ENCODE assay signal across 8 cellular contexts in genomic region chr15:90191344-90191687, GRCh38. TPM values are rescaled to one million over a fixed set of nuclear protein-coding genes. Genes with fewer than 3 reads are reported as not detected.
DNase-seq lines count a peak whose midpoint lies in the region; ATAC-seq and TF ChIP-seq lines count a peak whose summit lies in the region.

No MANE protein-coding gene starts in this region.

- no peak for TF ChIP-seq POLR2A in adrenal gland (IDR thresholded peaks at IDR 0.05)

- no peak overlapping the region for H3K4me2 ChIP-seq in osteoblast (ENCODE audit: insufficient read depth, low read length)

- H4K20me1 ChIP-seq in osteoblast (ENCODE audit: insufficient read depth, low read length) = no peaks in the 10 kb centered on the region

- H2AFZ ChIP-seq in osteoblast (ENCODE audit: low read length) = no peak overlapping the region

- H3K36me3 ChIP-seq in adrenal gland (replicated peaks in 1 of 2) = no peaks in the 10 kb centered on the region
- H3K36me3 ChIP-seq in osteoblast (ENCODE audit: insufficient read depth, low read length) = no peaks in the 10 kb centered on the region

- H3K27ac ChIP-seq in adrenal gland (peak overlapping the region; percentile 29 to 80 (median 63)), osteoblast (ENCODE audit: low read depth, low read length) (no peak overlapping the region)

- H3K27me3 ChIP-seq in adrenal gland = no peaks in the 10 kb centered on the region
- no peaks in the 10 kb centered on the region for H3K27me3 ChIP-seq in osteoblast (ENCODE audit: insufficient read depth, low read length)

- 76 to 83% (median 79%) methylated on average over 1 to 3 of the region's 3 CpGs for WGBS in adrenal gland, 4 donors

- no peak for TF ChIP-seq CTCF in adrenal gland (IDR thresholded peaks at IDR 0.05)
- no peak for TF ChIP-seq CTCF in osteoblast (IDR thresholded peaks at IDR 0.05; ENCODE audit: extremely low read depth, low read depth, low read length)

- in situ Hi-C loops in G401 (cut with HindIII; ENCODE audit: low sequenced_read_pairs) = no loop called here

- intact Hi-C loops in adrenal gland (cut with DNase I) = no loop called here

- H3K4me3 ChIP-seq in adrenal gland (no peak overlapping the region), osteoblast (ENCODE audit: insufficient read depth, low read length) (no peak overlapping the region)

- ATAC-seq in GM18520 (IDR thresholded peaks at IDR 0.05; ENCODE audit: unreplicated experiment) = peak; percentile 15
- ATAC-seq in HG02759 (IDR thresholded peaks at IDR 0.05; ENCODE audit: unreplicated experiment) = peak; percentile 22

- no peak for DNase-seq in adrenal gland
- DNase-seq in osteoblast (ENCODE audit: insufficient read length, low spot score, missing footprints) = peak; percentile 38
- no peak for DNase-seq in NCI-H1694 treated with DMSO at 0.1 percent for 48 hours (lab: John Stamatoyannopoulos, UW)
- DNase-seq in activated CD4-positive, alpha-beta T cell treated with anti-CD3 and anti-CD28 coated beads for 4 hours = no peak
- no peak for DNase-seq in activated effector memory CD4-positive, alpha-beta T cell treated with anti-CD3 and anti-CD28 coated beads, Interleukin-2, amount 50 U/mL, for 16 hours
- no peak for DNase-seq in G401 (ENCODE audit: low spot score)

- no peaks in the 10 kb centered on the region for H3K79me2 ChIP-seq in osteoblast (ENCODE audit: insufficient read depth, low read length)

- peaks cover 46 to 74% of the 10 kb centered on the region in 2 donors for H3K4me1 ChIP-seq in adrenal gland (replicated peaks in 1 of 2)
- H3K4me1 ChIP-seq in osteoblast (ENCODE audit: insufficient read depth, low read length) = no peaks in the 10 kb centered on the region

- no peaks in the 10 kb centered on the region for H3K9me3 ChIP-seq in adrenal gland (replicated peaks in 1 of 3)
- H3K9me3 ChIP-seq in osteoblast (ENCODE audit: low read depth, low read length) = no peaks in the 10 kb centered on the region

RNA-seq across cellular contexts. Expression of gene SEMA4B, which starts 9.8 kb away (rescaled TPM):
- 100 to 1,000 TPM in 4 of 8 donors, 10 to 100 TPM in 4; 27.5 to 155 (median 97.3) TPM for total RNA-seq in adrenal gland
- 10 to 100 TPM; 20.2 to 50.3 (median 41.6) TPM for polyA plus RNA-seq in adrenal gland
- 8.7 and 15.9 TPM in 2 replicates for total RNA-seq in osteoblast
- 7.1 and 25.4 TPM in 2 replicates for total RNA-seq in G401 (2014; rRNA removed; shearing (Covaris generic))

RNA-seq across cellular contexts. Expression of gene CIB1, which starts 42.4 kb away (rescaled TPM):
- total RNA-seq in adrenal gland = 100 to 1,000 TPM in 5 of 8 donors, 10 to 100 TPM in 3; 38.8 to 191 (median 121) TPM
- polyA plus RNA-seq in adrenal gland = 100 to 1,000 TPM; 138 to 259 (median 141) TPM
- total RNA-seq in osteoblast = 21.4 and 23.0 TPM in 2 replicates
- 82.0 and 83.7 TPM in 2 replicates for total RNA-seq in G401 (2014; rRNA removed; shearing (Covaris generic))

RNA-seq across cellular contexts. Expression of gene GDPGP1, which starts 42.7 kb away (rescaled TPM):
- total RNA-seq in adrenal gland (10 to 100 TPM in 5 of 8 donors, 1 to 10 TPM in 3; 7.0 to 17.1 (median 10.4) TPM), osteoblast (8.0 and 9.7 TPM in 2 replicates)
- 1 to 10 TPM; 2.6 to 4.7 (median 2.9) TPM for polyA plus RNA-seq in adrenal gland
- total RNA-seq in G401 (2014; rRNA removed; shearing (Covaris generic)) = 3.4 and 4.2 TPM in 2 replicates

RNA-seq across cellular contexts. Expression of gene TTLL13, which starts 58.0 kb away (rescaled TPM):
- total RNA-seq in adrenal gland = under 1 TPM in 3 of 8 donors, not detected in 5; 0.28 to 0.43 (median 0.42) TPM
- 1 to 10 TPM in 1 of 3 donors, under 1 TPM in 2; 0.11 to 1.9 (median 0.20) TPM for polyA plus RNA-seq in adrenal gland
- under 0.01 TPM in 2 replicates for total RNA-seq in osteoblast
- not detected in 2 replicates for total RNA-seq in G401 (2014; rRNA removed; shearing (Covaris generic))
